Comparison of ENCODE assay signal across 16 cellular contexts in the genomic region with DNA sequence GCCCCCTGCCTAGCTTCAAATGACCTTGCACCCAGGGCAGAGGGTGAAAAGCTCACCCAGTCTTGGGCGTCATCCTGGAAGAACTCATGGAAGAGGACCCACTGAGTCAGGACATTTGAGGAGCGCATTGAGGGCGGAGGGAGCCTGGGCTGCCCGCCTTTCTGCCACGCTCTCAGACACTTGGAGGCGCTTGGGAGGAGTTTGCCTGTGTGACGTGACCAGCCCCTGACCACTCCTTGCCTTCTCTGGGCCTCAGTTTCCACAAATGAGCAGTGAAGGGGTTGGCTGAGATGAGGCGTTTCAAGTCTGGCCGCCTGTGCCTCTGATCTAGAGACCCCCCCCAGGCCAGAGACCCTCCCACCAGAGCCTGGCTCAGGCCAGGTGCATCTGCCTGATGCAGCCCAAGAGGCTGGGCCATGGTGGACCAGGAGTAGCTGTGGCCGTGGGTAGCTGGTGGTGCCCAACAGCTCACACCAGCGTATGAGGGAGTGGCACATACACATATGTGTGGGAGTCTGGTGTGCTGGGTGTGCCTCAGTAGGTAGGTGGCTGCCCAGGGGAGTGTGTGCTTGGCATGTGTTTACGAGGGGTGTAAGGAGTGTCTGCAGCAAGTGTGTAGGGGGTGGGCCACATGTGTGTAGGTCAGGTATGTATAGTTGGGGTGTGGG.
A peak's percentile ranks its signal among the peaks of the same experiment; 100 is the strongest.
DNase-seq lines count a peak whose midpoint lies in the region; FAIRE-seq and TF ChIP-seq lines count a peak whose summit lies in the region.
"Had no signal": no experiment of that assay in that cellular context is flagged by ENCODE, and none has a peak within 500 bp of the region (broad histone marks: within the 10 kb centered on the region; RNA-seq: fewer than 3 reads in every experiment).

No MANE protein-coding gene starts in this region.

- peak overlapping the region; percentile 55; the same call in 1 of the 2 replicates for H2AK5ac ChIP-seq in H1 (ENCODE audit: low read depth, low read length)

- in situ Hi-C loops in GM13977 (cut with MboI; ENCODE audit: low pct_unique_long_range_greater_than_20kb, low sequenced_read_pairs, unreplicated experiment), result no loop called here

- H3K27ac ChIP-seq in H1 (ENCODE audit: low read depth, low read length), result no peak overlapping the region
- H3K27ac ChIP-seq: cardiac muscle cell, SK-N-MC had no signal

- POLR2A ChIA-PET in H1 (lab: Charles Lee; ENCODE audit: partially characterized antibody), result interaction anchor here (1.0 to 21.0 kb wide), 3 partner anchors 15 to 83 kb away, joined by 3 to 308 read pairs (median 5); a partner anchor contains a TSS

- CTCF ChIA-PET in H1 (lab: Charles Lee; ENCODE audit: partially characterized antibody), result interaction anchor here (0.9 to 21.7 kb wide), 4 partner anchors 19 to 129 kb away, joined by 3 to 735 read pairs (median 5); a partner anchor contains a TSS

- no peaks in the 10 kb centered on the region for H3K36me3 ChIP-seq in H1 (ENCODE audit: control insufficient read depth in 2 of 4, insufficient read depth in 4 of 4, low read length in 3 of 4)
- H3K36me3 ChIP-seq: cardiac muscle cell had no signal

- H3K27me3 Mint-ChIP-seq in T-helper 2 cell treated with Interferon-gamma antibody and Interleukin-4, amounts not matched to agents 5 μg/mL and 100 μg/mL, for 36 hours (ENCODE audit: low read depth), result no peaks in the 10 kb centered on the region

- no peaks in the 10 kb centered on the region for H3K9me3 ChIP-seq in H1 (ENCODE audit: insufficient read depth in 2 of 2, low read depth in 1 of 2, low read length in 1 of 2)

- no peak for TF ChIP-seq CTCF in GM13977 (IDR thresholded peaks at IDR 0.05; ENCODE audit: extremely low read depth, insufficient read depth, missing control alignments)
- no peak for TF ChIP-seq CTCF in H1 (IDR thresholded peaks at IDR 0.05; ENCODE audit: control extremely low read depth in 1 of 3, insufficient read depth in 1 of 3, low read depth in 1 of 3, low read length in 3 of 3)

- H3K9me3 Mint-ChIP-seq in T-helper 2 cell treated with Interferon-gamma antibody and Interleukin-4, amounts not matched to agents 5 μg/mL and 100 μg/mL, for 36 hours, result no peaks in the 10 kb centered on the region
- H3K9me3 Mint-ChIP-seq: nephron progenitor cell had no signal

- no peak overlapping the region for H3K4me2 ChIP-seq in H1 (ENCODE audit: insufficient read depth in 1 of 2, low read depth in 2 of 2, low read length in 2 of 2)

- no peak overlapping the region for H2BK120ac ChIP-seq in H1 (replicated peaks; ENCODE audit: low read depth, low read length)

- H2BK5ac ChIP-seq in H1 (ENCODE audit: low read depth, low read length), result peak overlapping the region; percentile 71

- no peaks in the 10 kb centered on the region for H3K79me2 ChIP-seq in H1 (ENCODE audit: control insufficient read depth in 1 of 2, insufficient read depth in 2 of 2, low read length in 2 of 2)

- no peak overlapping the region for H4K5ac ChIP-seq in H1 (ENCODE audit: insufficient read length, low read depth, low read length)

- TF ChIP-seq EP300 in H1 (IDR thresholded peaks at IDR 0.05; ENCODE audit: borderline replicate concordance in 1 of 2, low read depth in 2 of 2, low read length in 2 of 2), result no peak

- no peaks in the 10 kb centered on the region for H3K79me1 ChIP-seq in H1 (ENCODE audit: low read depth, low read length)

- FAIRE-seq in H1 (lab: Jason Lieb, UNC), result no peak
- FAIRE-seq: A204.1 had no signal

- H3K9ac ChIP-seq in H1 (replicated peaks in 1 of 4; ENCODE audit: extremely low read depth in 1 of 4, low read depth in 3 of 4, low read length in 3 of 4), result no peak overlapping the region

- no peak overlapping the region for H3K56ac ChIP-seq in H1 (replicated peaks; ENCODE audit: insufficient read length, low read depth, low read length)

- peaks cover 0 to 27% (median 22%) of the 10 kb centered on the region in 4 experiments; a peak in 5 of 7 replicates for H3K4me1 ChIP-seq in H1 (replicated peaks in 1 of 4; ENCODE audit: control insufficient read depth in 3 of 4, insufficient read depth in 4 of 4, low read length in 3 of 4)

- TF ChIP-seq POLR2A in H1 (IDR thresholded peaks at IDR 0.05; ENCODE audit: control extremely low read depth in 1 of 2, low read depth in 2 of 2, low read length in 2 of 2), result no peak

- H3K36me3 Mint-ChIP-seq in T-helper 2 cell treated with Interferon-gamma antibody and Interleukin-4, amounts not matched to agents 5 μg/mL and 100 μg/mL, for 36 hours (ENCODE audit: low read depth), result no peaks in the 10 kb centered on the region

- WGBS in H1 (ENCODE audit: extremely low coverage in 1 of 2, insufficient coverage in 1 of 2, insufficient read length in 1 of 2, insufficient replicate concordance in 2 of 2, low coverage in 1 of 2, low lambda C conversion rate in 2 of 2, missing lambda C conversion rate in 1 of 2), 2 experiments, result 92% methylated on average over 11 of the region's 12 CpGs; no CpG with 5 or more reads in 1 of the 2 experiments

- intact Hi-C loops in posterior vena cava (cut with DNase I), result no loop called here

- no peak for DNase-seq in T-helper 2 cell treated with Interferon-gamma antibody and Interleukin-4, amounts not matched to agents 5 μg/mL and 100 μg/mL, for 36 hours (ENCODE audit: low spot score)
- DNase-seq in T-helper 2 cell, result no peak
- DNase-seq in GM13977 (ENCODE audit: low spot score), result peak; percentile 21
- no peak for DNase-seq in H1 (ENCODE audit: low read depth in 1 of 2, low spot score in 2 of 2)
- peak; percentile 58 for DNase-seq in posterior vena cava (ENCODE audit: low spot score)
- DNase-seq in AG20443 (ENCODE audit: low spot score), result no peak
- no peak for DNase-seq in NCI-H748 (lab: John Stamatoyannopoulos, UW; ENCODE audit: unreplicated experiment)
- DNase-seq in COLO829 (ENCODE audit: low spot score), result no peak
- DNase-seq: activated CD4-positive, alpha-beta T cell treated with anti-CD3 and anti-CD28 coated beads for 1 hour; activated gamma-delta T cell; kidney glomerular epithelial cell; NCI-H2081; nephron progenitor cell had no signal

- H3K4me3 Mint-ChIP-seq in T-helper 2 cell treated with Interferon-gamma antibody and Interleukin-4, amounts not matched to agents 5 μg/mL and 100 μg/mL, for 36 hours, result no peak overlapping the region
- H3K4me3 Mint-ChIP-seq: nephron progenitor cell had no signal

- peaks cover 4% of the 10 kb centered on the region; the same call in 1 of the 2 replicates for H3K23me2 ChIP-seq in H1 (ENCODE audit: low read depth, low read length)

- no peak overlapping the region for H3K14ac ChIP-seq in H1 (ENCODE audit: insufficient read length)

- H2BK15ac ChIP-seq in H1 (ENCODE audit: low read length), result peak overlapping the region; percentile 88

- H2BK20ac ChIP-seq in H1 (ENCODE audit: low read length), result peak overlapping the region; percentile 86; the same call in 1 of the 2 replicates

- H4K20me1 ChIP-seq in H1 (replicated peaks in 1 of 2; ENCODE audit: control insufficient read depth in 1 of 2, insufficient read depth in 2 of 2, low read length in 2 of 2), result no peaks in the 10 kb centered on the region

- H4K8ac ChIP-seq in H1 (ENCODE audit: extremely low read depth, insufficient read depth, low read length), result peak overlapping the region; percentile 35; the same call in 1 of the 2 replicates

- H2BK12ac ChIP-seq in H1 (ENCODE audit: low read depth, low read length), result peak overlapping the region; percentile 94; the same call in 1 of the 2 replicates

- H3K18ac ChIP-seq in H1 (ENCODE audit: extremely low read depth, low read length), result no peak overlapping the region; the same call in 1 of the 2 replicates

- H2AFZ ChIP-seq in H1 (ENCODE audit: low read length), result no peak overlapping the region

- peak overlapping the region; percentile 91 for H3K4ac ChIP-seq in H1 (replicated peaks; ENCODE audit: insufficient read length, low read depth, low read length)

- peak overlapping the region; percentile 83 for H4K91ac ChIP-seq in H1 (replicated peaks; ENCODE audit: insufficient read length, low read length)

- no peak overlapping the region for H3K4me3 ChIP-seq in H1 (ENCODE audit: extremely low read depth in 1 of 4, insufficient read depth in 2 of 4, low read depth in 3 of 4, low read length in 4 of 4)
- H3K4me3 ChIP-seq: cardiac muscle cell, SK-N-MC had no signal

- no peak for TF ChIP-seq RAD21 in H1 (IDR thresholded peaks at IDR 0.05 in 1 of 2, conservative IDR thresholded peaks at IDR 0.05 in 1 of 2; ENCODE audit: low read depth in 2 of 2, low read length in 2 of 2)

- peaks cover 33% of the 10 kb centered on the region for H3K4me1 Mint-ChIP-seq in T-helper 2 cell treated with Interferon-gamma antibody and Interleukin-4, amounts not matched to agents 5 μg/mL and 100 μg/mL, for 36 hours (ENCODE audit: low read depth)

- peak overlapping the region; percentile 71 for H3K27ac Mint-ChIP-seq in T-helper 2 cell treated with Interferon-gamma antibody and Interleukin-4, amounts not matched to agents 5 μg/mL and 100 μg/mL, for 36 hours
- H3K27ac Mint-ChIP-seq: nephron progenitor cell had no signal

- peaks cover 0 to 6% (median 1%) of the 10 kb centered on the region in 4 experiments; a peak in 2 of 7 replicates for H3K27me3 ChIP-seq in H1 (replicated peaks in 1 of 4; ENCODE audit: control insufficient read depth in 3 of 4, extremely low read depth in 1 of 4, insufficient read depth in 3 of 4, low read length in 3 of 4)
- H3K27me3 ChIP-seq: cardiac muscle cell had no signal

- H3K23ac ChIP-seq in H1 (ENCODE audit: insufficient read length), result no peak overlapping the region

TF ChIP-seq in H1, 55 proteins besides CTCF, POLR2A, EP300 and RAD21:
- TF ChIP-seq RXRA (IDR thresholded peaks at IDR 0.05; ENCODE audit: insufficient read depth, low read depth, low read length) (no peak), KDM1A (IDR thresholded peaks at IDR 0.05; ENCODE audit: borderline replicate concordance, low read length) (no peak)
TF ChIP-seq in H1: peak in this region for 0.

Comparison
In these comparisons a context has a peak if more than half of its experiments do, and no peak if none do; other contexts are left out.
1. DNase-seq: peak in GM13977 (single experiment) and posterior vena cava (single experiment); none in T-helper 2 cell treated with Interferon-gamma antibody and Interleukin-4, amounts not matched to agents 5 μg/mL and 100 μg/mL, for 36 hours (single experiment), T-helper 2 cell (0 of 5), H1 (0 of 2), AG20443 (single experiment), NCI-H748 (single experiment) and COLO829 (single experiment).